Comparison of ENCODE assay signal across 15 cellular contexts in genomic region chr7:146096994-146097393, GRCh38. TPM values are rescaled to one million over a fixed set of nuclear protein-coding genes. Genes with fewer than 3 reads are reported as not detected.
DNase-seq lines count a peak whose midpoint lies in the region; FAIRE-seq and TF ChIP-seq lines count a peak whose summit lies in the region.
"Had no signal": no experiment of that assay in that cellular context is flagged by ENCODE, and none has a peak within 500 bp of the region (broad histone marks: within the 10 kb centered on the region; RNA-seq: fewer than 3 reads in every experiment).

No MANE protein-coding gene starts in this region.

- H3K4me3 Mint-ChIP-seq in astrocyte (ENCODE audit: unreplicated experiment) (no peak overlapping the region), neural progenitor cell (no peak overlapping the region)
- H3K4me3 Mint-ChIP-seq: activated CD4-positive, alpha-beta memory T cell treated with anti-CD3 and anti-CD28 coated beads, Interleukin-2, amount 10 ng/mL, durations not matched to agents 7 days and 5 days had no signal

- peaks cover 2% of the 10 kb centered on the region for H3K27me3 Mint-ChIP-seq in astrocyte (ENCODE audit: low read depth, unreplicated experiment)
- H3K27me3 Mint-ChIP-seq in neural progenitor cell (ENCODE audit: insufficient read depth, low read depth), result no peaks in the 10 kb centered on the region
- H3K27me3 Mint-ChIP-seq: activated CD4-positive, alpha-beta memory T cell treated with anti-CD3 and anti-CD28 coated beads, Interleukin-2, amount 10 ng/mL, durations not matched to agents 7 days and 5 days had no signal

- no peak for TF ChIP-seq POLR2A in NB4 (IDR thresholded peaks at IDR 0.05; ENCODE audit: extremely low read depth, insufficient read length)
- no peak for TF ChIP-seq POLR2A in H54 (IDR thresholded peaks at IDR 0.05; ENCODE audit: low read depth, low read length)

- H3K9ac ChIP-seq in astrocyte (ENCODE audit: low read length) (no peak overlapping the region), neural progenitor cell (no peak overlapping the region)

- peak; percentile 7 to 27 for DNase-seq in NCI-H524 (lab: John Stamatoyannopoulos, UW)
- no peak for DNase-seq in NCI-H524 treated with DMSO at 0.1 percent for 48 hours (lab: John Stamatoyannopoulos, UW)
- peak; percentile 30 for DNase-seq in NB4 (ENCODE audit: low read depth)
- no peak for DNase-seq in astrocyte (ENCODE audit: low read depth)
- peak; percentile 63 for DNase-seq in neural progenitor cell (ENCODE audit: low spot score)
- no peak for DNase-seq in kidney glomerular epithelial cell (lab: John Stamatoyannopoulos, UW)
- DNase-seq in activated CD4-positive, alpha-beta T cell treated with anti-CD3 and anti-CD28 coated beads, Interleukin-2, amount 50 U/mL, for 1 hour, result no peak
- DNase-seq in H54 (ENCODE audit: insufficient read length, low spot score), result no peak
- DNase-seq: activated CD4-positive, alpha-beta memory T cell treated with anti-CD3 and anti-CD28 coated beads, Interleukin-2, amount 10 ng/mL, durations not matched to agents 7 days and 5 days; KBM-7; T1000 had no signal

- H3K36me3 ChIP-seq in astrocyte (ENCODE audit: insufficient read depth, low read length) (no peaks in the 10 kb centered on the region), neural progenitor cell (no peaks in the 10 kb centered on the region)

- H3K27me3 ChIP-seq in astrocyte (ENCODE audit: insufficient read depth, low read length) (no peaks in the 10 kb centered on the region), neural progenitor cell (no peaks in the 10 kb centered on the region)

- H3K9me3 ChIP-seq in astrocyte (ENCODE audit: insufficient read depth, low read depth, low read length) (no peaks in the 10 kb centered on the region), neural progenitor cell (ENCODE audit: low read depth) (no peaks in the 10 kb centered on the region)

- no peaks in the 10 kb centered on the region for H3K79me2 ChIP-seq in astrocyte (ENCODE audit: insufficient read depth, low read length)
- no peaks in the 10 kb centered on the region for H3K79me2 ChIP-seq in neural progenitor cell (ENCODE audit: low read depth)

- TF ChIP-seq CTCF in NB4 (IDR thresholded peaks at IDR 0.05; ENCODE audit: low read depth, low read length) (peak; percentile 27), astrocyte (IDR thresholded peaks at IDR 0.05; ENCODE audit: insufficient read depth, low read depth, low read length) (peak; percentile 3), neural progenitor cell (IDR thresholded peaks at IDR 0.05) (peak; percentile 58)

- no peak overlapping the region for H3K27ac Mint-ChIP-seq in astrocyte (ENCODE audit: unreplicated experiment)
- H3K27ac Mint-ChIP-seq in neural progenitor cell, result no peak overlapping the region
- H3K27ac Mint-ChIP-seq: activated CD4-positive, alpha-beta memory T cell treated with anti-CD3 and anti-CD28 coated beads, Interleukin-2, amount 10 ng/mL, durations not matched to agents 7 days and 5 days; activated T-helper 2 cell treated with anti-CD3 and anti-CD28 coated beads, Interferon-gamma antibody, Interleukin-2, Interleukin-4, amounts not matched to agents 10 μg/mL and 5 μg/mL and 100 μg/mL, durations not matched to agents 14 hours and 24 hours and 36 hours had no signal

- H3F3A ChIP-seq in neural progenitor cell (ENCODE audit: low read depth), result no peaks in the 10 kb centered on the region

- FAIRE-seq in astrocyte (lab: Jason Lieb, UNC), result no peak
- no peak for FAIRE-seq in H54 (lab: Jason Lieb, UNC)
- FAIRE-seq: keratinocyte had no signal

- H3K27ac ChIP-seq in astrocyte (ENCODE audit: low read depth, low read length) (no peak overlapping the region), neural progenitor cell (no peak overlapping the region)

- no peaks in the 10 kb centered on the region for H3K9me3 Mint-ChIP-seq in astrocyte (ENCODE audit: unreplicated experiment)
- H3K9me3 Mint-ChIP-seq in neural progenitor cell, result no peaks in the 10 kb centered on the region
- H3K9me3 Mint-ChIP-seq: activated CD4-positive, alpha-beta memory T cell treated with anti-CD3 and anti-CD28 coated beads, Interleukin-2, amount 10 ng/mL, durations not matched to agents 7 days and 5 days; activated T-helper 2 cell treated with anti-CD3 and anti-CD28 coated beads, Interferon-gamma antibody, Interleukin-2, Interleukin-4, amounts not matched to agents 10 μg/mL and 5 μg/mL and 100 μg/mL, durations not matched to agents 14 hours and 24 hours and 36 hours had no signal

- no peak overlapping the region for H3K4me2 ChIP-seq in astrocyte (ENCODE audit: low read length)
- H3K4me2 ChIP-seq in neural progenitor cell, result no peak overlapping the region

- no peaks in the 10 kb centered on the region for H3K4me1 Mint-ChIP-seq in astrocyte (ENCODE audit: low read depth, unreplicated experiment)
- H3K4me1 Mint-ChIP-seq in neural progenitor cell, result no peaks in the 10 kb centered on the region
- H3K4me1 Mint-ChIP-seq: activated CD4-positive, alpha-beta memory T cell treated with anti-CD3 and anti-CD28 coated beads, Interleukin-2, amount 10 ng/mL, durations not matched to agents 7 days and 5 days had no signal

- H3K36me3 Mint-ChIP-seq in astrocyte (ENCODE audit: low read depth, unreplicated experiment), result no peaks in the 10 kb centered on the region
- no peaks in the 10 kb centered on the region for H3K36me3 Mint-ChIP-seq in neural progenitor cell

- H4K20me1 ChIP-seq in astrocyte (ENCODE audit: insufficient read depth, low read length) (no peaks in the 10 kb centered on the region), neural progenitor cell (ENCODE audit: low read depth) (no peaks in the 10 kb centered on the region)

- H2AFZ ChIP-seq in astrocyte (ENCODE audit: low read depth, low read length) (no peak overlapping the region), neural progenitor cell (replicated peaks) (no peak overlapping the region)

- H3K4me1 ChIP-seq in astrocyte (ENCODE audit: insufficient read depth, low read length), result no peaks in the 10 kb centered on the region
- no peaks in the 10 kb centered on the region for H3K4me1 ChIP-seq in neural progenitor cell

- H3K4me3 ChIP-seq in NB4 (ENCODE audit: low read depth, low read length), result no peak overlapping the region
- H3K4me3 ChIP-seq in astrocyte (ENCODE audit: insufficient read depth, low read depth, low read length), result no peak overlapping the region
- H3K4me3 ChIP-seq in neural progenitor cell, result no peak overlapping the region

RNA-seq across cellular contexts. Expression of gene CNTNAP2, which starts 19.6 kb away (rescaled TPM):
- total RNA-seq in astrocyte (14.0 and 20.0 TPM in 2 replicates), neural progenitor cell (ENCODE audit: low replicate concordance) (110 and 126 TPM in 2 replicates)
- total RNA-seq: activated CD4-positive, alpha-beta memory T cell treated with anti-CD3 and anti-CD28 coated beads, Interleukin-2, amount 10 ng/mL, durations not matched to agents 7 days and 5 days; activated T-helper 2 cell treated with anti-CD3 and anti-CD28 coated beads, Interferon-gamma antibody, Interleukin-2, Interleukin-4, amounts not matched to agents 10 μg/mL and 5 μg/mL and 100 μg/mL, durations not matched to agents 14 hours and 24 hours and 36 hours; fibroblast of villous mesenchyme; posterior vena cava had no signal

Comparison
In these comparisons a context has a peak if more than half of its experiments do, and no peak if none do; other contexts are left out.
1. DNase-seq: peak in NCI-H524 (2 of 2), NB4 (single experiment) and neural progenitor cell (single experiment); none in NCI-H524 treated with DMSO at 0.1 percent for 48 hours (single experiment), astrocyte (single experiment), kidney glomerular epithelial cell (single experiment), activated CD4-positive, alpha-beta T cell treated with anti-CD3 and anti-CD28 coated beads, Interleukin-2, amount 50 U/mL, for 1 hour (single experiment) and H54 (single experiment).
2. CTCF ChIP-seq: peak in every context shown above with its lines; median percentile 58 in neural progenitor cell; 27 in NB4; 3 in astrocyte.